Comparison of ENCODE assay signal across 8 cellular contexts in the genomic region with DNA sequence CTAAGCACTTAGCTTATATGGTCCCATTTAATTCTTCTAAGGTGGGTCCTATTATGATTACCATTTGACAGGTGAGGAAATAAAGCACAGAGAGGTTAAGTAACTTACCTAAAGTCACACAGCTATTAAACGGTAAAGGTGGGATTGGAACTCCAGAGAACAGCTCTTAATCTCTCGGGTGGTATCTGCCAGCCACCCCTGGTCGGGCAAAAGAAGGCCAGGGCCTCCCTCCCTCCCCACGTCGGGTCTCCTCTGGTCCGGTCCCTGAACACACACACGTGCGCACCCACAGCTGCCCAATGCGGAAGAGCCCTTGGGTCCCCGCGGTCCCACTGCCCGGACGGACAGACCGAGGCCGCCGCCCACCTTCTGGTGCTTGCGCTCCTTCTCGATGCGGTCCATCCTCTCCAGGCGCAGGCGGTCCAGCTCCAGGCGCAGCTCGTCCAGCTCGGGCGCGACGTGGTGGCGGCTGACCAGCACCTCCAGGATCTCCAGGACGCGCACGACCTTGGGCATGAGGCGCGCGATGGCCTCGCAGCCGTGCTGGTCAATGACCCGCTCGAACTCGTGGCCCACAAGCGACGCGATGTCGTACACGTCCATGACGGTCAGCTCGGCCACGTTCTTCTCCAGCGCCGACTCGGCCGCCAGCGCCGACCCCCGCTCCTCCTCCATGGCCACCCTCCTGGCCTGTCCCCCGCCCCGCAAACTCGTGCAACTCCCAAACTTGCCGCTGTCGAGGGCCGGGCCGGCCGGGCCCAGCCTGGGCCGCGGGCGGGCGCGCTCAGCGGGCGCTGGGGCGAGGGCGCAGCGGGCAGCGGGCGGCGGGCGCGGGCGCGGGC. TPM values are rescaled to one million over a fixed set of nuclear protein-coding genes. Genes with fewer than 3 reads are reported as not detected.
DNase-seq lines count a peak whose midpoint lies in the region; ATAC-seq, FAIRE-seq and TF ChIP-seq lines count a peak whose summit lies in the region.

No MANE protein-coding gene starts in this region.

- ATAC-seq in heart right ventricle (peak; percentile 9 to 63 (median 32)), pancreas (peak; percentile 26 to 61 (median 45)), GM18520 (IDR thresholded peaks at IDR 0.05; ENCODE audit: unreplicated experiment) (no peak)

- no peaks in the 10 kb centered on the region for H4K20me1 ChIP-seq in Loucy (ENCODE audit: insufficient read depth, low read length, poor library complexity, severe bottlenecking)

- peak overlapping the region; percentile 66 for H3K4me3 ChIP-seq in Loucy (ENCODE audit: low read length, poor library complexity, severe bottlenecking)
- peak overlapping the region; percentile 87 for H3K4me3 ChIP-seq in adipocyte (ENCODE audit: low read length)
- H3K4me3 ChIP-seq in heart right ventricle, result peak overlapping the region; percentile 56 to 96 (median 76)
- peak overlapping the region; percentile 31 to 74 (median 51) for H3K4me3 ChIP-seq in pancreas

- H3K9me2 ChIP-seq in Loucy (replicated peaks; ENCODE audit: low read depth, low read length), result no peaks in the 10 kb centered on the region

- H2AFZ ChIP-seq in Loucy (ENCODE audit: low read length), result no peak overlapping the region

- H3K4me2 ChIP-seq in Loucy (ENCODE audit: low read depth, low read length, poor library complexity, severe bottlenecking), result peak overlapping the region; percentile 65

- H3K79me2 ChIP-seq in Loucy (ENCODE audit: insufficient read depth, low read length), result no peaks in the 10 kb centered on the region

- peaks cover 6% of the 10 kb centered on the region for H3K4me1 ChIP-seq in Loucy (ENCODE audit: insufficient read depth, low read length, poor library complexity, severe bottlenecking)
- H3K4me1 ChIP-seq in adipocyte (ENCODE audit: control insufficient read depth, insufficient read depth, low read length), result peaks cover 22% of the 10 kb centered on the region
- H3K4me1 ChIP-seq in heart right ventricle, result peaks cover 15 to 49% (median 32%) of the 10 kb centered on the region in 9 donors
- H3K4me1 ChIP-seq in pancreas, result peaks cover 0 to 15% (median 11%) of the 10 kb centered on the region in 3 donors

- H3K9me3 ChIP-seq in Loucy (ENCODE audit: insufficient read depth, low read depth, low read length) (no peaks in the 10 kb centered on the region), adipocyte (ENCODE audit: control insufficient read depth, low read length) (no peaks in the 10 kb centered on the region), heart right ventricle (no peaks in the 10 kb centered on the region), pancreas (no peaks in the 10 kb centered on the region)

- no peaks in the 10 kb centered on the region for H3F3A ChIP-seq in Loucy (ENCODE audit: low read depth)

- FAIRE-seq in pancreas (lab: Jason Lieb, UNC), result no peak

- H3K36me3 ChIP-seq in Loucy (ENCODE audit: insufficient read depth, low read length), result no peaks in the 10 kb centered on the region
- H3K36me3 ChIP-seq in adipocyte (ENCODE audit: control insufficient read depth, insufficient read depth, low read length, severe bottlenecking), result peaks cover 5% of the 10 kb centered on the region
- peaks cover 0 to 19% (median 0%) of the 10 kb centered on the region in 9 donors for H3K36me3 ChIP-seq in heart right ventricle
- no peaks in the 10 kb centered on the region for H3K36me3 ChIP-seq in pancreas

- no peak overlapping the region for H3K9ac ChIP-seq in Loucy (ENCODE audit: low read depth, low read length, poor library complexity, severe bottlenecking)
- peak overlapping the region; percentile 88 for H3K9ac ChIP-seq in adipocyte (ENCODE audit: low read length)

- H3K27me3 ChIP-seq in Loucy (ENCODE audit: insufficient read depth, low read length, poor library complexity, severe bottlenecking) (no peaks in the 10 kb centered on the region), adipocyte (replicated peaks; ENCODE audit: control insufficient read depth, insufficient read depth, low read length) (no peaks in the 10 kb centered on the region), heart right ventricle (peaks cover 0 to 22% (median 0%) of the 10 kb centered on the region in 7 donors), pancreas (no peaks in the 10 kb centered on the region)

- intact Hi-C loops in heart right ventricle (cut with DNase I) (loop anchor here in 7 of 10 donors (1.0 to 10.0 kb wide), 8 partner anchors 44 to 151 kb away; a partner anchor contains a TSS), pancreas (cut with DNase I) (no loop called here)

- 1 to 2% methylated on average over 70 to 78 of the region's 79 CpGs for WGBS in heart right ventricle, 2 donors
- 3 to 5% methylated on average over 58 to 79 of the region's 79 CpGs for WGBS in pancreas, 2 donors

- TF ChIP-seq CTCF in GM13976 (IDR thresholded peaks at IDR 0.05; ENCODE audit: borderline replicate concordance, control extremely low read depth, extremely low read depth, insufficient read depth, missing control alignments) (no peak), Loucy (conservative IDR thresholded peaks at IDR 0.05; ENCODE audit: low read length) (no peak), heart right ventricle (IDR thresholded peaks at IDR 0.05) (no peak), pancreas (IDR thresholded peaks at IDR 0.05) (no peak)

- in situ Hi-C loops in GM13976 (cut with MboI; ENCODE audit: low sequenced_read_pairs, unreplicated experiment), result no loop called here

- DNase-seq in GM13976 (ENCODE audit: low spot score), result peak; percentile 55
- DNase-seq in adipocyte (ENCODE audit: low read depth), result peak; percentile 69
- DNase-seq in heart right ventricle, result peak; percentile 32 to 58
- DNase-seq in pancreas, result peak; percentile 25 to 82 (median 47)
- no peak for DNase-seq in KG1 (lab: John Stamatoyannopoulos, UW)
- no peak for DNase-seq in NCI-H1092 (lab: John Stamatoyannopoulos, UW)

- peak overlapping the region; percentile 66 to 97 (median 86) for H3K27ac ChIP-seq in heart right ventricle
- peak overlapping the region in 3 of 4 donors; percentile 15 to 20 (median 17) for H3K27ac ChIP-seq in pancreas

RNA-seq across cellular contexts. Expression of a gene that starts 0.5 kb away (rescaled TPM):
- total RNA-seq in heart right ventricle, result 100 to 1,000 TPM in 3 of 10 donors, 10 to 100 TPM in 7; 71.4 to 132 (median 86.6) TPM
- 100 to 1,000 TPM in 1 of 2 donors, 10 to 100 TPM in 1; 78.7 to 106 TPM for polyA plus RNA-seq in heart right ventricle
- 1 to 10 TPM; 3.0 to 5.8 (median 3.7) TPM for total RNA-seq in pancreas
- 1 to 10 TPM; 8.2 to 8.8 TPM for polyA plus RNA-seq in pancreas

RNA-seq across cellular contexts. Expression of a gene that starts 51.3 kb away (rescaled TPM):
- total RNA-seq in heart right ventricle (100 to 1,000 TPM; 133 to 244 (median 158) TPM), pancreas (100 to 1,000 TPM; 148 to 245 (median 228) TPM)
- polyA plus RNA-seq in heart right ventricle (100 to 1,000 TPM in 1 of 2 donors, 10 to 100 TPM in 1; 22.2 to 141 TPM), pancreas (10 to 100 TPM; 36.2 to 89.1 TPM)

Comparison
In these comparisons a context has a peak if more than half of its experiments do, and no peak if none do; other contexts are left out.
1. DNase-seq: peak in GM13976 (single experiment), adipocyte (single experiment), heart right ventricle (2 of 2) and pancreas (6 of 6); none in KG1 (single experiment) and NCI-H1092 (single experiment).
2. RNA of a gene that starts 0.5 kb away (total RNA-seq): 71.4 to 132 TPM in heart right ventricle; 3.0 to 5.8 TPM in pancreas; every median in the first group is over 10 times any median in the second.
3. intact Hi-C loops: an anchor here in heart right ventricle (1.0 to 10.0 kb wide); none called in pancreas.
4. Peak in every context shown above with its lines, with median percentiles within 50 percentile points of each other: H3K4me3 ChIP-seq.